Comparison of ENCODE assay signal across 9 cellular contexts in genomic region chr16:58137581-58137980, GRCh38.
"Had no signal": no experiment of that assay in that cellular context is flagged by ENCODE, and none has a peak within 500 bp of the region (broad histone marks: within the 10 kb centered on the region; RNA-seq: fewer than 3 reads in every experiment).

No MANE protein-coding gene starts in this region.

- H3K27ac ChIP-seq: KMS-11 had no signal

- H3K4me3 Mint-ChIP-seq: GM23338, H9 had no signal

- H2AFZ ChIP-seq: GM23338 had no signal

- H3K4me1 Mint-ChIP-seq: GM23338 had no signal

- H3K27ac Mint-ChIP-seq: GM23338, H9 had no signal

- H3K9ac ChIP-seq: KMS-11 had no signal

- DNase-seq: H9, IMR-90, KBM-7 had no signal

- FAIRE-seq: H1, H54, HTR-8/SVneo had no signal

- H3K4me2 ChIP-seq: GM23338, KMS-11 had no signal

- ATAC-seq: GM23338, HCT116 had no signal

- H3K4me3 ChIP-seq: GM23338 had no signal
